8 cellular contexts compared by ENCODE assay signal in the genomic region with DNA sequence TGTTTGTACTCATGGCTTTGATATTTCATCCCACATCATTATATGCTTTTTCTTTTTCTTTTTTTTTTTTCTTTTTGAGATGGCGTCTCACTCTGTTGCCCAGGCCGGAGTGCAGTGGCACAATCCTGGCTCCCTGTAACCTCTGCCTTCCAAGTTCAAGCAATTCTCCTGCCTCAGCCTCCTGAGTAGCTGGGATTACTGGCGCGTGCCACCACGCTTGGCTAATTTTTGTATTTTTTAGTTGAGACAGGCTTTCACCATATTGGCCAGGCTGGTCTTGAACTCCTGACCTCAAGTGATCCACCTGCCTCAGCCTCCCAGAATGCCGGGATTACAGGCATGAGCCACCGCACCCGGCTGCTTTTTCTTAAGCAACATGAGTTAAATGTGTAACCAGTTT. TPM values are rescaled to one million over a fixed set of nuclear protein-coding genes. Genes with fewer than 3 reads are reported as not detected.
DNase-seq lines count a peak whose midpoint lies in the region; TF ChIP-seq lines count a peak whose summit lies in the region.
"Not testable (repeated sequence)": the region's sequence is repeated elsewhere in the genome, so short reads cannot be mapped to it uniquely, and the experiment has no call there.

No MANE protein-coding gene starts in this region.

- H3K9me3 ChIP-seq in SU-DHL-6 (ENCODE audit: insufficient read depth, low read length); iPS-20b (ENCODE audit: insufficient read depth, low read depth, low read length); osteoblast (ENCODE audit: low read depth, low read length); subcutaneous abdominal adipose tissue (ENCODE audit: control insufficient read depth in 5 of 5, low read length in 5 of 5): not testable (repeated sequence)

- DNase-seq in CD14-positive monocyte (ENCODE audit: low spot score); HFF-Myc (ENCODE audit: extremely low read depth, low read depth); activated T-helper 2 cell treated with anti-CD3 and anti-CD28 coated beads, Interferon-gamma antibody, Interleukin-2, Interleukin-4, amounts not matched to agents 10 μg/mL and 5 μg/mL and 100 μg/mL, durations not matched to agents 14 hours and 24 hours and 36 hours (ENCODE audit: low spot score); osteoblast (ENCODE audit: insufficient read length, low spot score, missing footprints): not testable (repeated sequence)

- H3K27ac ChIP-seq in SU-DHL-6 (ENCODE audit: low read depth, low read length) (peak overlapping the region; percentile 82), subcutaneous abdominal adipose tissue (ENCODE audit: low read depth, low read length) (peak overlapping the region; percentile 92)
- H3K27ac ChIP-seq in iPS-20b (ENCODE audit: low read length); osteoblast (ENCODE audit: low read depth, low read length): not testable (repeated sequence)

- H3K27me3 Mint-ChIP-seq in CD14-positive monocyte (ENCODE audit: low read depth in 3 of 3); activated T-helper 2 cell treated with anti-CD3 and anti-CD28 coated beads, Interferon-gamma antibody, Interleukin-2, Interleukin-4, amounts not matched to agents 10 μg/mL and 5 μg/mL and 100 μg/mL, durations not matched to agents 14 hours and 24 hours and 36 hours (ENCODE audit: low read depth); dendritic cell treated with granulocyte-macrophage colony-stimulating factor and Interleukin-4, amounts not matched to agents 40 ng/mL and 50 ng/mL, for 4 days: not testable (repeated sequence)

- H4K20me1 ChIP-seq in SU-DHL-6 (ENCODE audit: low read depth, low read length) (peaks cover 49% of the 10 kb centered on the region), osteoblast (ENCODE audit: insufficient read depth, low read length) (peaks cover 69% of the 10 kb centered on the region)

- H3K27ac Mint-ChIP-seq in CD14-positive monocyte = peak overlapping the region in 5 of 7 donors; percentile 30 to 68 (median 33)
- not testable (repeated sequence) for H3K27ac Mint-ChIP-seq in activated T-helper 2 cell treated with anti-CD3 and anti-CD28 coated beads, Interferon-gamma antibody, Interleukin-2, Interleukin-4, amounts not matched to agents 10 μg/mL and 5 μg/mL and 100 μg/mL, durations not matched to agents 14 hours and 24 hours and 36 hours; dendritic cell treated with granulocyte-macrophage colony-stimulating factor and Interleukin-4, amounts not matched to agents 40 ng/mL and 50 ng/mL, for 4 days

- peaks cover 34% of the 10 kb centered on the region for H3F3A ChIP-seq in SU-DHL-6 (ENCODE audit: insufficient read depth)

- H3K27me3 ChIP-seq in SU-DHL-6 (ENCODE audit: low read length); iPS-20b (ENCODE audit: insufficient read depth, low read length); osteoblast (ENCODE audit: insufficient read depth, low read length); subcutaneous abdominal adipose tissue (ENCODE audit: control insufficient read depth in 5 of 5, insufficient read depth in 4 of 5, low read length in 5 of 5): not testable (repeated sequence)

- H3K4me1 ChIP-seq in iPS-20b (ENCODE audit: insufficient read depth, low read length) (peaks cover 17% of the 10 kb centered on the region), osteoblast (ENCODE audit: insufficient read depth, low read length) (peaks cover 53% of the 10 kb centered on the region), subcutaneous abdominal adipose tissue (ENCODE audit: control insufficient read depth in 5 of 5, insufficient read depth in 5 of 5, low read length in 5 of 5) (peaks cover 4 to 77% (median 70%) of the 10 kb centered on the region in 5 donors)

- peaks cover 78% of the 10 kb centered on the region for H3K79me2 ChIP-seq in SU-DHL-6 (ENCODE audit: insufficient read depth, low read length)
- H3K79me2 ChIP-seq in osteoblast (ENCODE audit: insufficient read depth, low read length) = peaks cover 78% of the 10 kb centered on the region

- H3K36me3 Mint-ChIP-seq in CD14-positive monocyte = peaks cover 4 to 15% of the 10 kb centered on the region in 2 donors
- peaks cover 38% of the 10 kb centered on the region for H3K36me3 Mint-ChIP-seq in activated T-helper 2 cell treated with anti-CD3 and anti-CD28 coated beads, Interferon-gamma antibody, Interleukin-2, Interleukin-4, amounts not matched to agents 10 μg/mL and 5 μg/mL and 100 μg/mL, durations not matched to agents 14 hours and 24 hours and 36 hours (ENCODE audit: low read depth)
- peaks cover 34% of the 10 kb centered on the region for H3K36me3 Mint-ChIP-seq in dendritic cell treated with granulocyte-macrophage colony-stimulating factor and Interleukin-4, amounts not matched to agents 40 ng/mL and 50 ng/mL, for 4 days (ENCODE audit: low read depth)

- H3K9me2 ChIP-seq in SU-DHL-6 (replicated peaks; ENCODE audit: insufficient read depth, low read length) = not testable (repeated sequence)

- peak overlapping the region in 1 of 2 donors; percentile 37 for H3K4me3 Mint-ChIP-seq in CD14-positive monocyte
- H3K4me3 Mint-ChIP-seq in activated T-helper 2 cell treated with anti-CD3 and anti-CD28 coated beads, Interferon-gamma antibody, Interleukin-2, Interleukin-4, amounts not matched to agents 10 μg/mL and 5 μg/mL and 100 μg/mL, durations not matched to agents 14 hours and 24 hours and 36 hours (ENCODE audit: low read depth) = peak overlapping the region; percentile 52
- peak overlapping the region; percentile 11 for H3K4me3 Mint-ChIP-seq in dendritic cell treated with granulocyte-macrophage colony-stimulating factor and Interleukin-4, amounts not matched to agents 40 ng/mL and 50 ng/mL, for 4 days

- intact Hi-C loops in CD14-positive monocyte (cut with micrococcal nuclease) = loop anchor here in 1 of 2 donors (10.0 kb wide), 1 partner anchor 500 kb away; a partner anchor contains a TSS
- intact Hi-C loops in activated T-helper 2 cell treated with anti-CD3 and anti-CD28 coated beads, Interferon-gamma antibody, Interleukin-2, Interleukin-4, amounts not matched to agents 10 μg/mL and 5 μg/mL and 100 μg/mL, durations not matched to agents 14 hours and 24 hours and 36 hours (cut with micrococcal nuclease) = loop anchor here (10.0 kb wide), 2 partner anchors 500 to 1500 kb away; a partner anchor contains a TSS
- intact Hi-C loops in dendritic cell treated with granulocyte-macrophage colony-stimulating factor and Interleukin-4, amounts not matched to agents 40 ng/mL and 50 ng/mL, for 4 days (cut with micrococcal nuclease) = not testable (repeated sequence)

- not testable (repeated sequence) for H2AFZ ChIP-seq in SU-DHL-6 (ENCODE audit: low read depth, low read length, severe bottlenecking); osteoblast (ENCODE audit: low read length)

- not testable (repeated sequence) for H3K9me3 Mint-ChIP-seq in CD14-positive monocyte; activated T-helper 2 cell treated with anti-CD3 and anti-CD28 coated beads, Interferon-gamma antibody, Interleukin-2, Interleukin-4, amounts not matched to agents 10 μg/mL and 5 μg/mL and 100 μg/mL, durations not matched to agents 14 hours and 24 hours and 36 hours; dendritic cell treated with granulocyte-macrophage colony-stimulating factor and Interleukin-4, amounts not matched to agents 40 ng/mL and 50 ng/mL, for 4 days

- H3K9ac ChIP-seq in SU-DHL-6 (ENCODE audit: low read length) (peak overlapping the region; percentile 99), subcutaneous abdominal adipose tissue (ENCODE audit: low read length in 5 of 5) (peak overlapping the region in 2 of 5 donors; percentile 52 to 98)
- not testable (repeated sequence) for H3K9ac ChIP-seq in iPS-20b (ENCODE audit: low read depth, low read length)

- H3K36me3 ChIP-seq in SU-DHL-6 (ENCODE audit: low read length) (peaks cover 13% of the 10 kb centered on the region), iPS-20b (ENCODE audit: insufficient read depth, low read depth, low read length) (peaks cover 43% of the 10 kb centered on the region)
- H3K36me3 ChIP-seq in osteoblast (ENCODE audit: insufficient read depth, low read length); subcutaneous abdominal adipose tissue (ENCODE audit: control insufficient read depth in 5 of 5, insufficient read depth in 5 of 5, low read length in 5 of 5): not testable (repeated sequence)

- peak overlapping the region; percentile 74 for H3K4me3 ChIP-seq in HFF-Myc (replicated peaks; ENCODE audit: low read depth, low read length)
- peak overlapping the region; percentile 70 for H3K4me3 ChIP-seq in SU-DHL-6 (ENCODE audit: insufficient read depth, low read length, poor library complexity, severe bottlenecking)
- H3K4me3 ChIP-seq in iPS-20b (ENCODE audit: low read length) = peak overlapping the region; percentile 99; the same call in 1 of the 2 replicates
- not testable (repeated sequence) for H3K4me3 ChIP-seq in osteoblast (ENCODE audit: insufficient read depth, low read length); subcutaneous abdominal adipose tissue (ENCODE audit: low read depth in 1 of 5, low read length in 5 of 5)

- peaks cover 56% of the 10 kb centered on the region for H3K4me1 Mint-ChIP-seq in CD14-positive monocyte
- H3K4me1 Mint-ChIP-seq in activated T-helper 2 cell treated with anti-CD3 and anti-CD28 coated beads, Interferon-gamma antibody, Interleukin-2, Interleukin-4, amounts not matched to agents 10 μg/mL and 5 μg/mL and 100 μg/mL, durations not matched to agents 14 hours and 24 hours and 36 hours (ENCODE audit: low read depth) = peaks cover 36% of the 10 kb centered on the region
- H3K4me1 Mint-ChIP-seq in dendritic cell treated with granulocyte-macrophage colony-stimulating factor and Interleukin-4, amounts not matched to agents 40 ng/mL and 50 ng/mL, for 4 days (ENCODE audit: low read depth) = peaks cover 64% of the 10 kb centered on the region

- H3K4me2 ChIP-seq in SU-DHL-6 (ENCODE audit: low read depth, low read length, poor library complexity, severe bottlenecking) (peak overlapping the region; percentile 97), osteoblast (ENCODE audit: insufficient read depth, low read length) (peak overlapping the region; percentile 81)

- TF ChIP-seq CTCF in CD14-positive monocyte (IDR thresholded peaks at IDR 0.05); HFF-Myc (IDR thresholded peaks at IDR 0.05; ENCODE audit: low read depth, low read length, missing control alignments); SU-DHL-6 (IDR thresholded peaks at IDR 0.05; ENCODE audit: insufficient read depth, low read length, poor library complexity, severe bottlenecking); osteoblast (IDR thresholded peaks at IDR 0.05; ENCODE audit: extremely low read depth, low read depth, low read length): not testable (repeated sequence)

RNA-seq across cellular contexts. Expression of a gene that starts 2.9 kb away (rescaled TPM):
- polyA plus RNA-seq in CD14-positive monocyte = 10 to 100 TPM; 82.7 to 91.8 TPM
- 95.8 and 101 TPM in 2 replicates for total RNA-seq in activated T-helper 2 cell treated with anti-CD3 and anti-CD28 coated beads, Interferon-gamma antibody, Interleukin-2, Interleukin-4, amounts not matched to agents 10 μg/mL and 5 μg/mL and 100 μg/mL, durations not matched to agents 14 hours and 24 hours and 36 hours
- 77.8 and 85.8 TPM in 2 replicates for total RNA-seq in osteoblast
